In genomic region chr9:136847827-136848392, GRCh38 we compare ENCODE assay signal across 8 cellular contexts. TPM values are rescaled to one million over a fixed set of nuclear protein-coding genes. Genes with fewer than 3 reads are reported as not detected.
DNase-seq lines count a peak whose midpoint lies in the region; ATAC-seq and TF ChIP-seq lines count a peak whose summit lies in the region.

No MANE protein-coding gene starts in this region.

- H3K79me2 ChIP-seq in Loucy (ENCODE audit: insufficient read depth, low read length), result peaks cover 15% of the 10 kb centered on the region; the same call in 1 of the 2 replicates

- peak overlapping the region; percentile 87 for H3K4me3 ChIP-seq in GM06990 (replicated peaks; ENCODE audit: low read depth, low read length)
- peak overlapping the region; percentile 91 for H3K4me3 ChIP-seq in Loucy (ENCODE audit: low read length, poor library complexity, severe bottlenecking)
- peak overlapping the region; percentile 63 to 93 (median 84) for H3K4me3 ChIP-seq in heart left ventricle
- peak overlapping the region; percentile 84 for H3K4me3 ChIP-seq in retinal pigment epithelial cell (ENCODE audit: low read length)

- DNase-seq in GM06990 (ENCODE audit: extremely low read depth, insufficient read length) (peak; percentile 86), SKM-1 (lab: John Stamatoyannopoulos, UW; ENCODE audit: unreplicated experiment) (peak; percentile 48), heart left ventricle (peak; percentile 88 to 97 (median 94)), retinal pigment epithelial cell (ENCODE audit: low read depth) (no peak)
- peak; percentile 86 for DNase-seq in activated naive CD8-positive, alpha-beta T cell treated with anti-CD3 and anti-CD28 coated beads for 36 hours

- H3K36me3 Mint-ChIP-seq in activated naive CD8-positive, alpha-beta T cell treated with anti-CD3 and anti-CD28 coated beads for 36 hours, result peaks cover 7% of the 10 kb centered on the region

- peak; percentile 55 to 84 for TF ChIP-seq POLR2A in heart left ventricle (IDR thresholded peaks at IDR 0.05)

- H3K27me3 Mint-ChIP-seq in activated naive CD8-positive, alpha-beta T cell treated with anti-CD3 and anti-CD28 coated beads for 36 hours, result peaks cover 31% of the 10 kb centered on the region

- H2AFZ ChIP-seq in Loucy (ENCODE audit: low read length), result peak overlapping the region; percentile 77

- H3F3A ChIP-seq in Loucy (ENCODE audit: low read depth), result no peaks in the 10 kb centered on the region

- H3K4me3 Mint-ChIP-seq in activated naive CD8-positive, alpha-beta T cell treated with anti-CD3 and anti-CD28 coated beads for 36 hours, result peak overlapping the region; percentile 94

- no peak for TF ChIP-seq CTCF in GM06990 (IDR thresholded peaks at IDR 0.05; ENCODE audit: insufficient read depth, low read length, poor library complexity, severe bottlenecking)
- no peak for TF ChIP-seq CTCF in Loucy (conservative IDR thresholded peaks at IDR 0.05; ENCODE audit: low read length)
- TF ChIP-seq CTCF in heart left ventricle (IDR thresholded peaks at IDR 0.05), result no peak
- TF ChIP-seq CTCF in retinal pigment epithelial cell (conservative IDR thresholded peaks at IDR 0.05; ENCODE audit: low read depth, low read length), result no peak

- 0 to 2% (median 1%) methylated on average over 26 to 48 of the region's 48 CpGs for WGBS in heart left ventricle, 4 donors

- intact Hi-C loops in heart left ventricle (cut with DNase I), result loop anchor here in 9 of 10 donors (2.0 to 10.0 kb wide), 10 partner anchors 19 to 189 kb away; partner anchors contain the start of genes TMEM141 (in 6 of the 9), FBXW5 (in 5 of the 9), C8G (in 2 of the 9) and CCDC183 (in 2 of the 9)

- H3K9ac ChIP-seq in Loucy (ENCODE audit: low read depth, low read length, poor library complexity, severe bottlenecking), result peak overlapping the region; percentile 90

- peaks cover 19% of the 10 kb centered on the region for H4K20me1 ChIP-seq in Loucy (ENCODE audit: insufficient read depth, low read length, poor library complexity, severe bottlenecking)

- H3K27me3 ChIP-seq in GM06990 (replicated peaks; ENCODE audit: control insufficient read depth, insufficient read depth, low read length), result no peaks in the 10 kb centered on the region
- H3K27me3 ChIP-seq in Loucy (ENCODE audit: insufficient read depth, low read length, poor library complexity, severe bottlenecking), result no peaks in the 10 kb centered on the region
- peaks cover 0 to 42% (median 19%) of the 10 kb centered on the region in 9 donors for H3K27me3 ChIP-seq in heart left ventricle

- H3K4me1 Mint-ChIP-seq in activated naive CD8-positive, alpha-beta T cell treated with anti-CD3 and anti-CD28 coated beads for 36 hours, result peaks cover 13% of the 10 kb centered on the region

- H3K4me2 ChIP-seq in Loucy (ENCODE audit: low read depth, low read length, poor library complexity, severe bottlenecking), result peak overlapping the region; percentile 89

- ATAC-seq in heart left ventricle (peak in 3 of 4 donors; percentile 38 to 60 (median 56)), GM18867 (IDR thresholded peaks at IDR 0.05; ENCODE audit: unreplicated experiment) (no peak), GM21528 (IDR thresholded peaks at IDR 0.05; ENCODE audit: low FRiP score, unreplicated experiment) (no peak)

- H3K9me3 ChIP-seq in Loucy (ENCODE audit: insufficient read depth, low read depth, low read length), result no peaks in the 10 kb centered on the region
- H3K9me3 ChIP-seq in heart left ventricle, result no peaks in the 10 kb centered on the region

- H3K4me1 ChIP-seq in Loucy (ENCODE audit: insufficient read depth, low read length, poor library complexity, severe bottlenecking) (peaks cover 7% of the 10 kb centered on the region), heart left ventricle (peaks cover 14 to 75% (median 40%) of the 10 kb centered on the region in 12 donors)

- peak overlapping the region; percentile 83 for H3K27ac Mint-ChIP-seq in activated naive CD8-positive, alpha-beta T cell treated with anti-CD3 and anti-CD28 coated beads for 36 hours

- H3K9me3 Mint-ChIP-seq in activated naive CD8-positive, alpha-beta T cell treated with anti-CD3 and anti-CD28 coated beads for 36 hours, result no peaks in the 10 kb centered on the region

- peaks cover 17% of the 10 kb centered on the region for H3K36me3 ChIP-seq in GM06990 (ENCODE audit: control insufficient read depth, insufficient read depth, low read length)
- H3K36me3 ChIP-seq in Loucy (ENCODE audit: insufficient read depth, low read length), result peaks cover 13% of the 10 kb centered on the region; the same call in 1 of the 2 replicates
- peaks cover 0 to 15% (median 9%) of the 10 kb centered on the region in 9 donors for H3K36me3 ChIP-seq in heart left ventricle

- H3K9me2 ChIP-seq in Loucy (replicated peaks; ENCODE audit: low read depth, low read length), result no peaks in the 10 kb centered on the region

- peak overlapping the region; percentile 59 to 97 (median 92) for H3K27ac ChIP-seq in heart left ventricle

RNA-seq across cellular contexts. Expression of gene PHPT1, which starts 1.3 kb away (rescaled TPM):
- 10 to 100 TPM; 93.0 to 97.8 TPM for total RNA-seq in activated naive CD8-positive, alpha-beta T cell treated with anti-CD3 and anti-CD28 coated beads for 36 hours
- total RNA-seq in heart left ventricle, result 100 to 1,000 TPM; 230 to 386 (median 266) TPM
- 100 to 1,000 TPM; 225 to 717 TPM for polyA plus RNA-seq in heart left ventricle

RNA-seq across cellular contexts. Expression of gene MAMDC4, which starts 4.2 kb away (rescaled TPM):
- 10 to 100 TPM; 10.9 to 12.6 TPM for total RNA-seq in activated naive CD8-positive, alpha-beta T cell treated with anti-CD3 and anti-CD28 coated beads for 36 hours
- total RNA-seq in heart left ventricle, result 1 to 10 TPM; 2.9 to 8.3 (median 6.1) TPM
- 10 to 100 TPM in 1 of 2 donors, 1 to 10 TPM in 1; 4.5 to 14.9 TPM for polyA plus RNA-seq in heart left ventricle

RNA-seq across cellular contexts. Expression of gene AJM1, which starts 5.6 kb away (rescaled TPM):
- total RNA-seq in activated naive CD8-positive, alpha-beta T cell treated with anti-CD3 and anti-CD28 coated beads for 36 hours, result 1 to 10 TPM; 2.8 to 3.1 TPM
- total RNA-seq in heart left ventricle, result 1 to 10 TPM; 2.6 to 7.0 (median 6.2) TPM
- 1 to 10 TPM; 2.8 to 5.5 TPM for polyA plus RNA-seq in heart left ventricle

RNA-seq across cellular contexts. Expression of gene EDF1, which starts 18.2 kb away (rescaled TPM):
- total RNA-seq in activated naive CD8-positive, alpha-beta T cell treated with anti-CD3 and anti-CD28 coated beads for 36 hours, result 100 to 1,000 TPM; 276 to 284 TPM
- total RNA-seq in heart left ventricle, result 100 to 1,000 TPM; 289 to 467 (median 341) TPM
- 100 to 1,000 TPM; 454 to 605 TPM for polyA plus RNA-seq in heart left ventricle

RNA-seq across cellular contexts. Expression of gene TRAF2, which starts 38.4 kb away (rescaled TPM):
- 10 to 100 TPM; 38.8 to 45.8 TPM for total RNA-seq in activated naive CD8-positive, alpha-beta T cell treated with anti-CD3 and anti-CD28 coated beads for 36 hours
- total RNA-seq in heart left ventricle, result 10 to 100 TPM in 3 of 9 donors, 1 to 10 TPM in 6; 6.3 to 14.7 (median 9.1) TPM
- 10 to 100 TPM; 10.6 to 28.3 TPM for polyA plus RNA-seq in heart left ventricle

Comparison
In these comparisons a context has a peak if more than half of its experiments do, and no peak if none do; other contexts are left out.
1. ATAC-seq: peak in heart left ventricle (3 of 4); none in GM18867 (single experiment) and GM21528 (single experiment).
2. Peak in every context shown above with its lines, with median percentiles within 50 percentile points of each other: H3K4me3 ChIP-seq.